ENCODE assay signal across 14 cellular contexts in genomic region chr18:24543408-24544140, GRCh38.
DNase-seq lines count a peak whose midpoint lies in the region; FAIRE-seq and TF ChIP-seq lines count a peak whose summit lies in the region.
"Had no signal": no experiment of that assay in that cellular context is flagged by ENCODE, and none has a peak within 500 bp of the region (broad histone marks: within the 10 kb centered on the region; RNA-seq: fewer than 3 reads in every experiment).

No MANE protein-coding gene starts in this region.

- intact Hi-C loops in OCI-LY7 (cut with micrococcal nuclease; ENCODE audit: unreplicated experiment) = loop anchor here (2.0 to 10.0 kb wide), 3 partner anchors 51 to 183 kb away; no protein-coding TSS in a partner anchor
- intact Hi-C loops in esophagus muscularis mucosa (cut with DNase I) = loop anchor here (2.0 kb wide), 1 partner anchor 183 kb away; no protein-coding TSS in a partner anchor

- H3K9me3 ChIP-seq in OCI-LY7 (ENCODE audit: low read length) (no peaks in the 10 kb centered on the region), esophagus muscularis mucosa (no peaks in the 10 kb centered on the region), small intestine (ENCODE audit: control insufficient read depth, low read depth) (no peaks in the 10 kb centered on the region)
- H3K9me3 ChIP-seq: MG63 had no signal

- DNase-seq in NCI-H526 (lab: John Stamatoyannopoulos, UW) (peak; percentile 42 to 48), NCI-H526 treated with DMSO at 0.1 percent for 48 hours (lab: John Stamatoyannopoulos, UW) (no peak), OCI-LY7 (ENCODE audit: low spot score) (peak; percentile 11), esophagus muscularis mucosa (ENCODE audit: extremely low spot score) (peak; percentile 19), small intestine (peak; percentile 44), GM10248 (ENCODE audit: extremely low spot score) (no peak), amniotic stem cell (lab: John Stamatoyannopoulos, UW) (no peak), NOMO-1 treated with dmso at 0.1 percent for 144 hours (lab: John Stamatoyannopoulos, UW; ENCODE audit: unreplicated experiment) (no peak)
- DNase-seq: MG63, NCI-H226 had no signal

- H3K4me1 ChIP-seq in OCI-LY7 (ENCODE audit: insufficient read depth, low read length, poor library complexity, severe bottlenecking) = no peaks in the 10 kb centered on the region
- H3K4me1 ChIP-seq in esophagus muscularis mucosa = no peaks in the 10 kb centered on the region
- H3K4me1 ChIP-seq in small intestine (ENCODE audit: control insufficient read depth in 2 of 2, insufficient read depth in 1 of 2, low read depth in 1 of 2, low read length in 1 of 2) = no peaks in the 10 kb centered on the region

- no peak overlapping the region for H3K4me3 ChIP-seq in OCI-LY7 (ENCODE audit: low read depth, low read length, poor library complexity, severe bottlenecking)
- no peak overlapping the region for H3K4me3 ChIP-seq in esophagus muscularis mucosa
- H3K4me3 ChIP-seq in small intestine (ENCODE audit: low read depth in 1 of 2, low read length in 2 of 2) = no peak overlapping the region
- H3K4me3 ChIP-seq: GM23338, MG63 had no signal

- H3K4me2 ChIP-seq in OCI-LY7 (ENCODE audit: low read length) = no peak overlapping the region
- H3K4me2 ChIP-seq: GM23338, KMS-11 had no signal

- BruUV-seq in OCI-LY7 (replicated peaks; lab: Mats Ljungman, UMichigan) = no TSS peak

- no peak for TF ChIP-seq POLR2A in esophagus muscularis mucosa (IDR thresholded peaks at IDR 0.05; ENCODE audit: low read depth)

- no peak overlapping the region for H2AFZ ChIP-seq in OCI-LY7 (ENCODE audit: low read length)

- H3K27ac ChIP-seq in OCI-LY7 (ENCODE audit: low read depth, low read length, poor library complexity, severe bottlenecking) (no peak overlapping the region), esophagus muscularis mucosa (replicated peaks in 1 of 4) (no peak overlapping the region), small intestine (ENCODE audit: low read depth in 1 of 2, low read length in 1 of 2) (no peak overlapping the region)
- H3K27ac ChIP-seq: KMS-11 had no signal

- no peaks in the 10 kb centered on the region for H3K36me3 ChIP-seq in OCI-LY7 (ENCODE audit: insufficient read depth, low read length)
- no peaks in the 10 kb centered on the region for H3K36me3 ChIP-seq in esophagus muscularis mucosa
- H3K36me3 ChIP-seq in small intestine (ENCODE audit: control insufficient read depth in 2 of 2, insufficient read depth in 2 of 2, low read length in 2 of 2) = no peaks in the 10 kb centered on the region
- H3K36me3 ChIP-seq: MG63 had no signal

- H3K27me3 ChIP-seq in esophagus muscularis mucosa (peaks cover 0 to under 1% (median 0%) of the 10 kb centered on the region in 4 donors), small intestine (ENCODE audit: control insufficient read depth in 2 of 2, insufficient read depth in 2 of 2, low read length in 2 of 2) (no peaks in the 10 kb centered on the region)
- H3K27me3 ChIP-seq: MG63 had no signal

- no peaks in the 10 kb centered on the region for H3K79me2 ChIP-seq in OCI-LY7 (ENCODE audit: insufficient read depth, low read depth, low read length)

- POLR2A ChIA-PET in OCI-LY7 (lab: Charles Lee) (interaction anchor here (0.7 kb wide), 1 partner anchor 26 kb away, joined by 3 read pairs; no protein-coding TSS in a partner anchor), GM10248 (lab: Yijun Ruan, JAX) (no interaction called here)

- TF ChIP-seq CTCF in OCI-LY7 (conservative IDR thresholded peaks at IDR 0.05; ENCODE audit: low read length) (no peak), esophagus muscularis mucosa (IDR thresholded peaks at IDR 0.05) (no peak), GM10248 (IDR thresholded peaks at IDR 0.05; ENCODE audit: control extremely low read depth, extremely low read depth, low read depth, missing control alignments) (no peak)

- no peak for TF ChIP-seq EP300 in esophagus muscularis mucosa (IDR thresholded peaks at IDR 0.05)

- CTCF ChIA-PET in OCI-LY7 (lab: Charles Lee; ENCODE audit: unreplicated experiment) = no interaction called here
- CTCF ChIA-PET in GM10248 (lab: Yijun Ruan, JAX) = interaction anchor here (0.9 to 2.7 kb wide), 10 partner anchors 9 to 184 kb away, joined by 3 to 12 read pairs (median 4); no protein-coding TSS in a partner anchor

- no peaks in the 10 kb centered on the region for H3K9me2 ChIP-seq in OCI-LY7 (ENCODE audit: insufficient read depth, low read length)

- WGBS in esophagus muscularis mucosa = 75% methylated on average over 5 of the region's 5 CpGs
- 33 to 63% (median 41%) methylated on average over 5 of the region's 5 CpGs for WGBS in small intestine, 3 donors

- H4K20me1 ChIP-seq in OCI-LY7 (ENCODE audit: insufficient read depth, low read length) = no peaks in the 10 kb centered on the region

- FAIRE-seq in small intestine (lab: Jason Lieb, UNC) = no peak
- FAIRE-seq: GM12891, GM19239 had no signal

Comparison
In these comparisons a context has a peak if more than half of its experiments do, and no peak if none do; other contexts are left out.
1. DNase-seq: peak in NCI-H526 (2 of 2), OCI-LY7 (single experiment), esophagus muscularis mucosa (single experiment) and small intestine (single experiment); none in NCI-H526 treated with DMSO at 0.1 percent for 48 hours (single experiment), GM10248 (single experiment), amniotic stem cell (single experiment) and NOMO-1 treated with dmso at 0.1 percent for 144 hours (single experiment).